In the genomic region with DNA sequence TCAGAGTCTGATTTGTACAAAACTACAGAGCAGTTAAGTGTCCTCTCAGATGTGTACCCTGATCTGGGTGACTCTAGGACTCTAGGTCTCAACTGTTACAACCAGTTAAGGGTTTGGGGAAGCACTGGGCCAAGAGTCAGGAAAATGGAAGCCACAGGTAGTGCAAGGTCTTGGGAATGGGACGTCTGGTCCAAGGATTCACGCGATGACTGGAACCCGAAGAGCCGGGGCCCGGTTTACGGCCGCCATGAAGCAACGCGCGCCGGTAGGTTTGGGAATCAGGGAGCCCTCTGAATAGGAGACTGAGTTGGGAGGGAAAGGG, we compare ENCODE assay signal across 8 cellular contexts. TPM values are rescaled to one million over a fixed set of nuclear protein-coding genes. Genes with fewer than 3 reads are reported as not detected.
DNase-seq lines count a peak whose midpoint lies in the region; ATAC-seq and TF ChIP-seq lines count a peak whose summit lies in the region.

No MANE protein-coding gene starts in this region.

- H2AK5ac ChIP-seq in mesenchymal stem cell (ENCODE audit: low read length, severe bottlenecking) = no peak overlapping the region

- H3K9me3 Mint-ChIP-seq in MCF 10A (ENCODE audit: unreplicated experiment) = no peaks in the 10 kb centered on the region

- H3K4me3 ChIP-seq in AG10803 (ENCODE audit: low read length) = peak overlapping the region; percentile 59
- H3K4me3 ChIP-seq in Jurkat, Clone E6-1 (ENCODE audit: low read length) = peak overlapping the region; percentile 49
- peak overlapping the region in 1 of 2 experiments; percentile 74 for H3K4me3 ChIP-seq in mesenchymal stem cell (ENCODE audit: insufficient read depth in 1 of 2, low read depth in 1 of 2, low read length in 2 of 2)

- H3K18ac ChIP-seq in mesenchymal stem cell (ENCODE audit: low read depth in 1 of 2, low read length in 2 of 2) = peak overlapping the region in 1 of 2 experiments; percentile 34

- peak overlapping the region; percentile 61 for H3K4me2 ChIP-seq in mesenchymal stem cell (ENCODE audit: low read length, poor library complexity, severe bottlenecking)

- ATAC-seq in GM19467 (IDR thresholded peaks at IDR 0.05; ENCODE audit: unreplicated experiment) = peak; percentile 9

- H2BK120ac ChIP-seq in mesenchymal stem cell (ENCODE audit: low read depth, low read length) = no peak overlapping the region

- no peak for TF ChIP-seq CTCF in AG10803 (conservative IDR thresholded peaks at IDR 0.05; ENCODE audit: low read length)
- no peak for TF ChIP-seq CTCF in MCF 10A (IDR thresholded peaks at IDR 0.05; ENCODE audit: unreplicated experiment)

- H3K4ac ChIP-seq in mesenchymal stem cell (ENCODE audit: low read depth in 1 of 2, low read length in 2 of 2) = no peak overlapping the region

- H3K9ac ChIP-seq in mesenchymal stem cell (ENCODE audit: low read length) = peak overlapping the region; percentile 79

- BruUV-seq in MCF 10A (replicated peaks; lab: Mats Ljungman, UMichigan) = no TSS peak

- H2BK12ac ChIP-seq in mesenchymal stem cell (ENCODE audit: low read length in 2 of 2) = no peak overlapping the region

- H2BK5ac ChIP-seq in mesenchymal stem cell (ENCODE audit: low read depth, low read length, poor library complexity, severe bottlenecking) = no peak overlapping the region

- POLR2A ChIA-PET in MCF 10A (lab: Yijun Ruan, JAX) = interaction anchor here (0.7 to 1.2 kb wide), 3 partner anchors 19 to 543 kb away, joined by 3 to 7 read pairs (median 3); no protein-coding TSS in a partner anchor

- DNase-seq in AG10803 (ENCODE audit: low read depth) = no peak
- no peak for DNase-seq in Jurkat, Clone E6-1 (ENCODE audit: low read depth, low spot score)
- peak; percentile 28 for DNase-seq in MCF 10A (ENCODE audit: unreplicated experiment)
- no peak for DNase-seq in mesenchymal stem cell
- DNase-seq in stimulated activated CD4-positive, alpha-beta T cell treated with anti-CD3 and anti-CD28 coated beads, Interleukin-2, amount 100 ng/mL, for 48 hours = no peak
- no peak for DNase-seq in central memory CD4-positive, alpha-beta T cell
- DNase-seq in HCEC 1CT = no peak

- H3K36me3 Mint-ChIP-seq in MCF 10A (ENCODE audit: insufficient read depth, unreplicated experiment) = peaks cover 5% of the 10 kb centered on the region

- H3K4me1 Mint-ChIP-seq in MCF 10A (ENCODE audit: insufficient read depth, unreplicated experiment) = no peaks in the 10 kb centered on the region

- CTCF ChIA-PET in MCF 10A (lab: Yijun Ruan, JAX) = no interaction called here

- H3K79me1 ChIP-seq in mesenchymal stem cell (replicated peaks; ENCODE audit: low read length, poor library complexity, severe bottlenecking) = no peaks in the 10 kb centered on the region

- H3K4me3 Mint-ChIP-seq in MCF 10A (ENCODE audit: unreplicated experiment) = peak overlapping the region; percentile 79

- H3K36me3 ChIP-seq in mesenchymal stem cell (ENCODE audit: control insufficient read depth in 1 of 2, insufficient read depth in 2 of 2, low read depth in 1 of 2, low read length in 2 of 2) = no peaks in the 10 kb centered on the region

- H3K9me3 ChIP-seq in mesenchymal stem cell (ENCODE audit: control insufficient read depth, low read length) = no peaks in the 10 kb centered on the region

- peak overlapping the region; percentile 69 for H4K8ac ChIP-seq in mesenchymal stem cell (ENCODE audit: low read length)

- no peak overlapping the region for H3K14ac ChIP-seq in mesenchymal stem cell (ENCODE audit: low read length in 2 of 2)

- H3K23ac ChIP-seq in mesenchymal stem cell (ENCODE audit: low read length in 2 of 2) = no peak overlapping the region

- no peaks in the 10 kb centered on the region for H3K4me1 ChIP-seq in mesenchymal stem cell (ENCODE audit: control insufficient read depth, insufficient read depth, low read depth, low read length)

- no peak overlapping the region for H4K91ac ChIP-seq in mesenchymal stem cell (ENCODE audit: low read length)

- peak overlapping the region; percentile 81 for H2AFZ ChIP-seq in mesenchymal stem cell (ENCODE audit: low read depth, low read length)

- no peak overlapping the region for H3K27ac ChIP-seq in mesenchymal stem cell (ENCODE audit: low read length, poor library complexity, severe bottlenecking)

- H3K27ac Mint-ChIP-seq in MCF 10A (ENCODE audit: low read depth, unreplicated experiment) = peak overlapping the region; percentile 61

- no peaks in the 10 kb centered on the region for H3K27me3 ChIP-seq in mesenchymal stem cell (ENCODE audit: control insufficient read depth in 1 of 2, insufficient read depth in 1 of 2, low read length in 2 of 2)

- H3K27me3 Mint-ChIP-seq in MCF 10A (ENCODE audit: insufficient read depth, unreplicated experiment) = peaks cover 14% of the 10 kb centered on the region

- intact Hi-C loops in MCF 10A (cut with micrococcal nuclease) = loop anchor here (5.0 kb wide), 1 partner anchor 32 kb away; no protein-coding TSS in a partner anchor

- H2BK15ac ChIP-seq in mesenchymal stem cell (ENCODE audit: low read depth, poor library complexity, severe bottlenecking) = no peak overlapping the region

- WGBS in mesenchymal stem cell = 24% methylated on average over 8 of the region's 12 CpGs

RNA-seq across cellular contexts. Expression of gene HPRT1, which starts 0.3 kb away (rescaled TPM):
- 106 TPM for polyA plus RNA-seq in Jurkat, Clone E6-1 (2012; ENCODE audit: insufficient read depth, insufficient read length)
- total RNA-seq in MCF 10A (2022) = 48.4 and 49.1 TPM in 2 replicates
- 21.5 TPM for polyA plus RNA-seq in mesenchymal stem cell (2013, experiment 1 of 2)
- 21.4 TPM for polyA plus RNA-seq in mesenchymal stem cell (2013, experiment 2 of 2)
